Comparison of ENCODE assay signal across 11 cellular contexts in genomic region chr13:32645854-32646253, GRCh38. TPM values are rescaled to one million over a fixed set of nuclear protein-coding genes. Genes with fewer than 3 reads are reported as not detected.
DNase-seq lines count a peak whose midpoint lies in the region; ATAC-seq, FAIRE-seq and TF ChIP-seq lines count a peak whose summit lies in the region.
"Had no signal": no experiment of that assay in that cellular context is flagged by ENCODE, and none has a peak within 500 bp of the region (broad histone marks: within the 10 kb centered on the region; RNA-seq: fewer than 3 reads in every experiment).

No MANE protein-coding gene starts in this region.

- H3K36me3 ChIP-seq in DOHH2 (ENCODE audit: control insufficient read depth, low read length): peaks cover 4% of the 10 kb centered on the region; the same call in 1 of the 2 replicates
- H3K36me3 ChIP-seq: Peyer's patch had no signal

- H3K79me2 ChIP-seq in DOHH2 (ENCODE audit: control insufficient read depth, low read length): peaks cover 99% of the 10 kb centered on the region

- H3F3A ChIP-seq in DOHH2 (ENCODE audit: control insufficient read depth, insufficient read depth): peaks cover 7% of the 10 kb centered on the region

- peaks cover 57% of the 10 kb centered on the region for H3K4me1 Mint-ChIP-seq in activated CD8-positive, alpha-beta T cell treated with anti-CD3 and anti-CD28 coated beads, Interleukin-2, amount 10 ng/mL, durations not matched to agents 7 days and 5 days (ENCODE audit: low read depth)
- H3K4me1 Mint-ChIP-seq in naive thymus-derived CD8-positive, alpha-beta T cell: peaks cover 21 to 79% (median 69%) of the 10 kb centered on the region in 4 donors

- POLR2A ChIA-PET in activated CD8-positive, alpha-beta T cell treated with anti-CD3 and anti-CD28 coated beads, Interleukin-2, amount 10 ng/mL, durations not matched to agents 7 days and 5 days (lab: Charles Lee): interaction anchor here (1.4 kb wide), 1 partner anchor 58 kb away, joined by 5 read pairs; no protein-coding TSS in a partner anchor
- POLR2A ChIA-PET in naive thymus-derived CD8-positive, alpha-beta T cell (lab: Charles Lee): no interaction called here
- POLR2A ChIA-PET in GM10248 (lab: Yijun Ruan, JAX): interaction anchor here (0.6 kb wide), 1 partner anchor 23 kb away, joined by 5 read pairs; no protein-coding TSS in a partner anchor

- no peaks in the 10 kb centered on the region for H3K9me2 ChIP-seq in DOHH2 (replicated peaks; ENCODE audit: control insufficient read depth, low read length)

- H4K20me1 ChIP-seq in DOHH2 (ENCODE audit: control insufficient read depth, insufficient read depth, low read depth, low read length): peaks cover 21% of the 10 kb centered on the region

- H3K27ac ChIP-seq in DOHH2 (ENCODE audit: low read depth, low read length): no peak overlapping the region
- H3K27ac ChIP-seq: Peyer's patch had no signal

- no peaks in the 10 kb centered on the region for H3K27me3 Mint-ChIP-seq in activated CD8-positive, alpha-beta T cell treated with anti-CD3 and anti-CD28 coated beads, Interleukin-2, amount 10 ng/mL, durations not matched to agents 7 days and 5 days (ENCODE audit: low read depth)
- no peaks in the 10 kb centered on the region for H3K27me3 Mint-ChIP-seq in naive thymus-derived CD8-positive, alpha-beta T cell
- H3K27me3 Mint-ChIP-seq: CD4-positive, alpha-beta T cell had no signal

- TF ChIP-seq POLR2A in lower leg skin (IDR thresholded peaks at IDR 0.05): no peak

- no peak for FAIRE-seq in frontal cortex (lab: Jason Lieb, UNC)
- FAIRE-seq: endothelial cell of umbilical vein had no signal

- H3K36me3 Mint-ChIP-seq in activated CD8-positive, alpha-beta T cell treated with anti-CD3 and anti-CD28 coated beads, Interleukin-2, amount 10 ng/mL, durations not matched to agents 7 days and 5 days (ENCODE audit: low read depth): no peaks in the 10 kb centered on the region
- H3K36me3 Mint-ChIP-seq in naive thymus-derived CD8-positive, alpha-beta T cell: no peaks in the 10 kb centered on the region

- no peak overlapping the region for H3K27ac Mint-ChIP-seq in activated CD8-positive, alpha-beta T cell treated with anti-CD3 and anti-CD28 coated beads, Interleukin-2, amount 10 ng/mL, durations not matched to agents 7 days and 5 days
- H3K27ac Mint-ChIP-seq in naive thymus-derived CD8-positive, alpha-beta T cell: peak overlapping the region in 9 of 10 donors; percentile 7 to 81 (median 37)
- H3K27ac Mint-ChIP-seq: CD4-positive, alpha-beta T cell had no signal

- H3K9me3 Mint-ChIP-seq in activated CD8-positive, alpha-beta T cell treated with anti-CD3 and anti-CD28 coated beads, Interleukin-2, amount 10 ng/mL, durations not matched to agents 7 days and 5 days (ENCODE audit: insufficient read depth): no peaks in the 10 kb centered on the region
- H3K9me3 Mint-ChIP-seq in naive thymus-derived CD8-positive, alpha-beta T cell: no peaks in the 10 kb centered on the region
- H3K9me3 Mint-ChIP-seq: CD4-positive, alpha-beta T cell had no signal

- no peaks in the 10 kb centered on the region for H3K9me3 ChIP-seq in DOHH2 (ENCODE audit: control insufficient read depth, insufficient read depth, low read length)
- H3K9me3 ChIP-seq: Peyer's patch had no signal

- TF ChIP-seq CTCF in DOHH2 (IDR thresholded peaks at IDR 0.05; ENCODE audit: low read depth, low read length, poor library complexity, severe bottlenecking) (no peak), GM10248 (IDR thresholded peaks at IDR 0.05; ENCODE audit: control extremely low read depth, extremely low read depth, low read depth, missing control alignments) (no peak), lower leg skin (IDR thresholded peaks at IDR 0.05) (no peak)

- peak overlapping the region; percentile 29 for H3K4me2 ChIP-seq in DOHH2 (ENCODE audit: low read length)

- peaks cover 76% of the 10 kb centered on the region for H3K4me1 ChIP-seq in DOHH2 (ENCODE audit: control insufficient read depth, low read length)

- no peaks in the 10 kb centered on the region for H3K27me3 ChIP-seq in DOHH2 (ENCODE audit: control insufficient read depth, low read length)
- H3K27me3 ChIP-seq: Peyer's patch had no signal

- WGBS in lower leg skin, 2 donors: 75 to 85% methylated on average over 2 of the region's 2 CpGs

- DNase-seq in activated CD8-positive, alpha-beta T cell treated with anti-CD3 and anti-CD28 coated beads, Interleukin-2, amount 10 ng/mL, durations not matched to agents 7 days and 5 days: peak; percentile 34
- DNase-seq in naive thymus-derived CD8-positive, alpha-beta T cell: peak in 1 of 10 donors; percentile 3
- no peak for DNase-seq in GM10248 (ENCODE audit: extremely low spot score)
- DNase-seq in lower leg skin (ENCODE audit: low spot score in 2 of 2): no peak
- DNase-seq in frontal cortex (ENCODE audit: low spot score in 2 of 2): no peak
- no peak for DNase-seq in NCI-H1092 (lab: John Stamatoyannopoulos, UW)
- DNase-seq: CD4-positive, alpha-beta T cell; Peyer's patch had no signal

- H3K4me3 ChIP-seq in DOHH2 (ENCODE audit: low read length) (0 out of 2 replicates have a peak overlapping the region, but pooled peaks have one; percentile 4), lower leg skin (ENCODE audit: low read depth, poor library complexity, severe bottlenecking) (no peak overlapping the region)
- H3K4me3 ChIP-seq: Peyer's patch had no signal

- CTCF ChIA-PET in activated CD8-positive, alpha-beta T cell treated with anti-CD3 and anti-CD28 coated beads, Interleukin-2, amount 10 ng/mL, durations not matched to agents 7 days and 5 days (lab: Charles Lee): interaction anchor here (1.0 to 1.8 kb wide), 5 partner anchors 24 to 179 kb away, joined by 3 to 10 read pairs (median 3); no protein-coding TSS in a partner anchor
- CTCF ChIA-PET in GM10248 (lab: Yijun Ruan, JAX): interaction anchor here (0.7 to 1.3 kb wide), 7 partner anchors 8 to 105 kb away, joined by 3 to 5 read pairs (median 3); partner anchors contain the start of gene PDS5B

- ATAC-seq in HG02642 (IDR thresholded peaks at IDR 0.05; ENCODE audit: poor library complexity, unreplicated experiment): peak; percentile 49
- peak; percentile 59 for ATAC-seq in activated CD8-positive, alpha-beta T cell treated with anti-CD3 and anti-CD28 coated beads, Interleukin-2, amount 10 ng/mL, durations not matched to agents 7 days and 5 days
- peak; percentile 28 to 47 for ATAC-seq in naive thymus-derived CD8-positive, alpha-beta T cell

- no peak overlapping the region for H3K4me3 Mint-ChIP-seq in activated CD8-positive, alpha-beta T cell treated with anti-CD3 and anti-CD28 coated beads, Interleukin-2, amount 10 ng/mL, durations not matched to agents 7 days and 5 days
- peak overlapping the region in 5 of 10 donors; percentile 0 to 49 (median 15) for H3K4me3 Mint-ChIP-seq in naive thymus-derived CD8-positive, alpha-beta T cell
- H3K4me3 Mint-ChIP-seq: CD4-positive, alpha-beta T cell had no signal

- intact Hi-C loops in lower leg skin (cut with DNase I; ENCODE audit: low total_unique reads): no loop called here

RNA-seq across cellular contexts. Expression of gene PDS5B, which starts 59.6 kb away (rescaled TPM):
- total RNA-seq in activated CD8-positive, alpha-beta T cell treated with anti-CD3 and anti-CD28 coated beads, Interleukin-2, amount 10 ng/mL, durations not matched to agents 7 days and 5 days: 10 to 100 TPM; 62.5 to 72.3 TPM
- 10 to 100 TPM; 68.1 to 71.6 TPM for total RNA-seq in naive thymus-derived CD8-positive, alpha-beta T cell
- 10 to 100 TPM; 32.0 to 38.1 (median 34.7) TPM for polyA plus RNA-seq in naive thymus-derived CD8-positive, alpha-beta T cell
- total RNA-seq in lower leg skin (10 to 100 TPM; 18.5 to 25.4 (median 23.4) TPM), frontal cortex (90.1 TPM)
